Comparison of ENCODE assay signal across 19 cellular contexts in genomic region chr2:188314314-188315054, GRCh38. TPM values are rescaled to one million over a fixed set of nuclear protein-coding genes. Genes with fewer than 3 reads are reported as not detected.
A peak's percentile ranks its signal among the peaks of the same experiment; 100 is the strongest.
DNase-seq lines count a peak whose midpoint lies in the region; ATAC-seq and TF ChIP-seq lines count a peak whose summit lies in the region.
"Had no signal": no experiment of that assay in that cellular context is flagged by ENCODE, and none has a peak within 500 bp of the region (broad histone marks: within the 10 kb centered on the region; RNA-seq: fewer than 3 reads in every experiment).

No MANE protein-coding gene starts in this region.

- peaks cover 2% of the 10 kb centered on the region for H3K4me1 Mint-ChIP-seq in progenitor cell of endocrine pancreas (ENCODE audit: low read depth)

- no peak overlapping the region for H3K4me3 Mint-ChIP-seq in progenitor cell of endocrine pancreas (ENCODE audit: low read depth)
- H3K4me3 Mint-ChIP-seq: activated CD4-positive, alpha-beta memory T cell treated with anti-CD3 and anti-CD28 coated beads for 36 hours had no signal

- H3K27ac ChIP-seq in foreskin keratinocyte (no peak overlapping the region), body of pancreas (no peak overlapping the region)
- H3K27ac ChIP-seq: heart left ventricle, HL-60, SK-N-MC, uterus had no signal

- no peaks in the 10 kb centered on the region for H3K27me3 Mint-ChIP-seq in progenitor cell of endocrine pancreas
- H3K27me3 Mint-ChIP-seq: activated CD4-positive, alpha-beta memory T cell treated with anti-CD3 and anti-CD28 coated beads for 36 hours had no signal

- no peaks in the 10 kb centered on the region for H3K36me3 ChIP-seq in body of pancreas (replicated peaks in 1 of 2; ENCODE audit: insufficient read depth in 1 of 2, low read depth in 2 of 2)
- H3K36me3 ChIP-seq: heart left ventricle, uterus had no signal

- DNase-seq in ELR (ENCODE audit: low read depth) (peak; percentile 85), SK-MEL-5 (ENCODE audit: low read depth, low spot score) (peak; percentile 91), foreskin keratinocyte (no peak), progenitor cell of endocrine pancreas (ENCODE audit: low spot score, unreplicated experiment) (no peak), DMS 273 (lab: John Stamatoyannopoulos, UW; ENCODE audit: unreplicated experiment) (no peak), body of pancreas (no peak), NOMO-1 treated with DMSO at 0.1 percent for 48 hours (lab: John Stamatoyannopoulos, UW; ENCODE audit: unreplicated experiment) (no peak), GM13976 (ENCODE audit: low spot score) (no peak)
- DNase-seq: activated CD4-positive, alpha-beta memory T cell treated with anti-CD3 and anti-CD28 coated beads for 36 hours; amniotic stem cell; erythroblast; heart left ventricle; NCI-H187; NCI-H446 treated with DMSO at 0.1 percent for 48 hours; stimulated activated CD4-positive, alpha-beta T cell treated with anti-CD3 and anti-CD28 coated beads, Interleukin-12 subunit alpha, Interleukin-12 subunit beta, amount 100 ng/mL, for 4 hours; stimulated activated naive CD8-positive, alpha-beta T cell treated with anti-CD3 and anti-CD28 coated beads, Interleukin-15, Interleukin-2, amounts not matched to agents 100 U/mL and 50 U/mL, for 24 hours; uterus had no signal

- ATAC-seq in foreskin keratinocyte (peak; percentile 24), body of pancreas (no peak)
- ATAC-seq: heart left ventricle; stimulated activated naive CD8-positive, alpha-beta T cell treated with anti-CD3 and anti-CD28 coated beads, Interleukin-15, Interleukin-2, amounts not matched to agents 100 U/mL and 50 U/mL, for 24 hours had no signal

- no peaks in the 10 kb centered on the region for H3K4me1 ChIP-seq in foreskin keratinocyte
- peaks cover 5% of the 10 kb centered on the region for H3K4me1 ChIP-seq in body of pancreas
- H3K4me1 ChIP-seq: heart left ventricle, uterus had no signal

- TF ChIP-seq CTCF in foreskin keratinocyte (conservative IDR thresholded peaks at IDR 0.05) (no peak), progenitor cell of endocrine pancreas (IDR thresholded peaks at IDR 0.05; ENCODE audit: unreplicated experiment) (no peak), body of pancreas (IDR thresholded peaks at IDR 0.05) (no peak), GM13976 (IDR thresholded peaks at IDR 0.05; ENCODE audit: borderline replicate concordance, control extremely low read depth, extremely low read depth, insufficient read depth, missing control alignments) (no peak)

- no peak for TF ChIP-seq POLR2A in body of pancreas (IDR thresholded peaks at IDR 0.05)

- H3K27ac Mint-ChIP-seq in progenitor cell of endocrine pancreas: peak overlapping the region; percentile 29
- H3K27ac Mint-ChIP-seq: activated CD4-positive, alpha-beta memory T cell treated with anti-CD3 and anti-CD28 coated beads for 36 hours had no signal

- no peak overlapping the region for H3K4me3 ChIP-seq in body of pancreas
- H3K4me3 ChIP-seq: heart left ventricle, SK-N-MC, uterus had no signal

- H3K9me3 Mint-ChIP-seq in progenitor cell of endocrine pancreas (ENCODE audit: low read depth): peaks cover 10% of the 10 kb centered on the region

- in situ Hi-C loops in SK-MEL-5 (cut with HindIII; ENCODE audit: low pct_unique_long_range_greater_than_20kb, low sequenced_read_pairs) (no loop called here), GM13976 (cut with MboI; ENCODE audit: low sequenced_read_pairs, unreplicated experiment) (no loop called here)

- intact Hi-C loops in body of pancreas (cut with DNase I): no loop called here

- H3K27me3 ChIP-seq in foreskin keratinocyte: no peaks in the 10 kb centered on the region
- no peaks in the 10 kb centered on the region for H3K27me3 ChIP-seq in body of pancreas
- H3K27me3 ChIP-seq: heart left ventricle, uterus had no signal

- 86 to 88% methylated on average over 6 of the region's 6 CpGs for WGBS in body of pancreas, 2 donors

- peaks cover 12% of the 10 kb centered on the region for H3K36me3 Mint-ChIP-seq in progenitor cell of endocrine pancreas (ENCODE audit: insufficient read depth)
- H3K36me3 Mint-ChIP-seq: activated CD4-positive, alpha-beta memory T cell treated with anti-CD3 and anti-CD28 coated beads for 36 hours had no signal

- no peaks in the 10 kb centered on the region for H3K9me3 ChIP-seq in body of pancreas
- H3K9me3 ChIP-seq: uterus had no signal

RNA-seq across cellular contexts. Expression of gene GULP1, which starts 22.8 kb away (rescaled TPM):
- 34.6 and 38.9 TPM in 2 replicates for total RNA-seq in SK-MEL-5 (2014; rRNA removed; shearing (Covaris generic))
- 27.3 and 41.4 TPM in 2 replicates for polyA plus RNA-seq in SK-MEL-5 (2015; cell fraction: cytosol; rRNA removed)
- 29.8 and 37.9 TPM in 2 replicates for polyA plus RNA-seq in SK-MEL-5 (2015; cell fraction: nucleus; rRNA removed)
- total RNA-seq in foreskin keratinocyte: 7.7 and 11.3 TPM in 2 replicates
- polyA plus RNA-seq in foreskin keratinocyte: 1.9 and 2.4 TPM in 2 replicates
- 35.3 and 39.4 TPM in 2 replicates for total RNA-seq in progenitor cell of endocrine pancreas
- 10 to 100 TPM; 24.7 to 50.3 TPM for total RNA-seq in body of pancreas
- total RNA-seq: activated CD4-positive, alpha-beta memory T cell treated with anti-CD3 and anti-CD28 coated beads for 36 hours had no signal

Comparison
In these comparisons a context has a peak if more than half of its experiments do, and no peak if none do; other contexts are left out.
1. DNase-seq: peak in ELR (single experiment) and SK-MEL-5 (single experiment); none in foreskin keratinocyte (0 of 2), progenitor cell of endocrine pancreas (single experiment), DMS 273 (single experiment), body of pancreas (0 of 4), NOMO-1 treated with DMSO at 0.1 percent for 48 hours (single experiment) and GM13976 (single experiment).